ENCODE assay signal across 8 cellular contexts in the genomic region with DNA sequence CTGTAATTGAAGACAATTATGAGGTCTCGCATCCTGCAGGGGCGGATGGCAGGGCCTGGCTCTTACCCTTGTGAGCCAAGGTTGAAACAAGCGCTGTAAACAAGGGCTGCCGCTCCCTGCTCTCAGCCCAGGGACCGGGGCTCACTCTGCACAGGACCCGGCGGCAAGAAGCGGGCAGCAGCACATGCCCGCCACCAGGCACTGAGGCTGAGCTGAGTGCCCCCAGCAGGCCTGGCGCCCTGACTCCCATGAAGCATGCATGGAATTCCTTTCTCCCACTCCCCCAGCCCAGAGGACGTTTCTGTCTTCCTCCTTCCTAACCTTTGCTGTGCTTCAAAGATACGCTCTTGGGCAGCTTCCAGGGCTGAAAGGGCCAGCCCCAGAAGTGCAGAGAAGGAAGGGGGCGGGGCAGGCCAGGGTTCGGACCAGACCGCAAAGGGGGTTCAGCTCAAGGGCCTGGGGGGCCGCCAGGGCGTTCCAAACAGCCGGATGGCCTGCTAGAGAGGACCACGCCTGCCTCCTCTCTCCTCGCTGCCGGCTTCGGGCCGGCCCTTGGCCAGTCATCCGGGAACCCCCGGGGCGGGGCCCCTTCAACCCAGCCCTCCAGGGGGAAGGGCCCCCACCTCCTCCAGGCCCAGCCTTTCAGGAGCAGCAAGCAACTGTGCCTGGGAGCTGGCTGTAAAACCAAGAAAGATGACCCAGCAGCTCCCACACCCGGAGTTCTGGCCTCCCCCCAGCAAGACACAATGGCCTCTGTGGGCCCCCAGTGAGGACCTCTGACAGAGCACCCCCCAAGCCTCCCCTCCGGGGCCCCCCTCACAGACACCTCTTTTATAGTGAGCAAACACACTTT.
DNase-seq lines count a peak whose midpoint lies in the region; ATAC-seq and TF ChIP-seq lines count a peak whose summit lies in the region.

No MANE protein-coding gene starts in this region.

- H3K9me3 ChIP-seq in esophagus squamous epithelium: no peaks in the 10 kb centered on the region
- H3K9me3 ChIP-seq in mucosa of stomach (ENCODE audit: control insufficient read depth, low read length): no peaks in the 10 kb centered on the region
- H3K9me3 ChIP-seq in upper lobe of left lung: no peaks in the 10 kb centered on the region

- no peak for DNase-seq in activated T-cell treated with anti-CD3 and anti-CD28 coated beads, Interleukin-2, amount 50 U/mL, for 72 hours
- DNase-seq in activated T-cell treated with anti-CD3 and anti-CD28 coated beads for 4 hours (no peak), T1000 (lab: John Stamatoyannopoulos, UW) (peak; percentile 83), esophagus squamous epithelium (lab: John Stamatoyannopoulos, UW) (no peak), upper lobe of left lung (peak; percentile 91 to 95), OCI-M1 (lab: John Stamatoyannopoulos, UW) (no peak)

- H3K36me3 Mint-ChIP-seq in activated T-cell treated with anti-CD3 and anti-CD28 coated beads, Interleukin-2, amount 50 U/mL, for 72 hours (ENCODE audit: insufficient read depth in 2 of 2): no peaks in the 10 kb centered on the region

- H3K36me3 ChIP-seq in esophagus squamous epithelium: no peaks in the 10 kb centered on the region
- H3K36me3 ChIP-seq in mucosa of stomach (ENCODE audit: control insufficient read depth, insufficient read depth, low read length): peaks cover 10% of the 10 kb centered on the region
- peaks cover 0 to 13% (median 7%) of the 10 kb centered on the region in 4 donors for H3K36me3 ChIP-seq in upper lobe of left lung

- peak in 1 of 6 experiments; percentile 5 for TF ChIP-seq CTCF in esophagus squamous epithelium (IDR thresholded peaks at IDR 0.05)
- TF ChIP-seq CTCF in upper lobe of left lung (IDR thresholded peaks at IDR 0.05): peak in 1 of 6 experiments; percentile 40

- H3K4me1 ChIP-seq in esophagus squamous epithelium (peaks cover 32 to 88% (median 53%) of the 10 kb centered on the region in 3 donors), mucosa of stomach (ENCODE audit: control insufficient read depth, insufficient read depth, low read length) (peaks cover 94% of the 10 kb centered on the region), upper lobe of left lung (peaks cover 65 to 89% (median 81%) of the 10 kb centered on the region in 4 donors)

- no peak for TF ChIP-seq EP300 in upper lobe of left lung (IDR thresholded peaks at IDR 0.05)

- H3K4me3 Mint-ChIP-seq in activated T-cell treated with anti-CD3 and anti-CD28 coated beads, Interleukin-2, amount 50 U/mL, for 72 hours: no peak overlapping the region

- TF ChIP-seq POLR2A in esophagus squamous epithelium (IDR thresholded peaks at IDR 0.05) (no peak), upper lobe of left lung (IDR thresholded peaks at IDR 0.05) (peak in 1 of 4 donors; percentile 48)

- H3K4me1 Mint-ChIP-seq in activated T-cell treated with anti-CD3 and anti-CD28 coated beads, Interleukin-2, amount 50 U/mL, for 72 hours (ENCODE audit: low read depth): peaks cover 32% of the 10 kb centered on the region

- peak overlapping the region; percentile 4 to 63 (median 34) for H3K4me3 ChIP-seq in esophagus squamous epithelium
- H3K4me3 ChIP-seq in mucosa of stomach (ENCODE audit: low read length): peak overlapping the region; percentile 40
- peak overlapping the region; percentile 14 to 39 (median 32) for H3K4me3 ChIP-seq in upper lobe of left lung

- H3K27ac Mint-ChIP-seq in activated T-cell treated with anti-CD3 and anti-CD28 coated beads, Interleukin-2, amount 50 U/mL, for 72 hours: peak overlapping the region; percentile 18

- ATAC-seq in activated T-cell treated with anti-CD3 and anti-CD28 coated beads, Interleukin-2, amount 50 U/mL, for 72 hours (replicated peaks in 1 of 2): peak in 1 of 2 donors; percentile 17
- ATAC-seq in upper lobe of left lung (ENCODE audit: low FRiP score in 2 of 2) (peak; percentile 94 to 96), HG03378 (IDR thresholded peaks at IDR 0.05; ENCODE audit: unreplicated experiment) (no peak)

- peak overlapping the region; percentile 47 to 88 (median 82) for H3K27ac ChIP-seq in esophagus squamous epithelium
- H3K27ac ChIP-seq in upper lobe of left lung: peak overlapping the region; percentile 82 to 91 (median 86)

- H3K27me3 Mint-ChIP-seq in activated T-cell treated with anti-CD3 and anti-CD28 coated beads, Interleukin-2, amount 50 U/mL, for 72 hours (ENCODE audit: low read depth): no peaks in the 10 kb centered on the region

- 10 to 24% methylated on average over 4 to 6 of the region's 28 CpGs for WGBS in esophagus squamous epithelium, 2 donors
- 7 to 12% methylated on average over 10 to 28 of the region's 28 CpGs for WGBS in upper lobe of left lung, 2 donors

- no peaks in the 10 kb centered on the region for H3K27me3 ChIP-seq in esophagus squamous epithelium
- H3K27me3 ChIP-seq in mucosa of stomach (ENCODE audit: control insufficient read depth, insufficient read depth, low read length): no peaks in the 10 kb centered on the region
- H3K27me3 ChIP-seq in upper lobe of left lung: no peaks in the 10 kb centered on the region

- H3K9ac ChIP-seq in mucosa of stomach (ENCODE audit: low read length): peak overlapping the region; percentile 66

- intact Hi-C loops in esophagus squamous epithelium (cut with DNase I): no loop called here

- no peaks in the 10 kb centered on the region for H3K9me3 Mint-ChIP-seq in activated T-cell treated with anti-CD3 and anti-CD28 coated beads, Interleukin-2, amount 50 U/mL, for 72 hours

Comparison
In these comparisons a context has a peak if more than half of its experiments do, and no peak if none do; other contexts are left out.
1. DNase-seq: peak in T1000 (single experiment) and upper lobe of left lung (2 of 2); none in activated T-cell treated with anti-CD3 and anti-CD28 coated beads, Interleukin-2, amount 50 U/mL, for 72 hours (0 of 2), activated T-cell treated with anti-CD3 and anti-CD28 coated beads for 4 hours (single experiment), esophagus squamous epithelium (single experiment) and OCI-M1 (single experiment).
2. Peak in every context shown above with its lines, with median percentiles within 50 percentile points of each other: H3K4me3 ChIP-seq.